Comparison of ENCODE assay signal across 24 cellular contexts in genomic region chr3:27221264-27221932, GRCh38.
"Had no signal": no experiment of that assay in that cellular context is flagged by ENCODE, and none has a peak within 500 bp of the region (broad histone marks: within the 10 kb centered on the region; RNA-seq: fewer than 3 reads in every experiment).

No MANE protein-coding gene starts in this region.

- DNase-seq: kidney glomerular epithelial cell; left cardiac atrium; lower lobe of right lung; mammary epithelial cell; mesenchymal stem cell; naive B cell; natural killer cell; nephron progenitor cell; occipital lobe; right lobe of liver; stimulated activated CD4-positive, alpha-beta T cell treated with anti-CD3 and anti-CD28 coated beads, Interleukin-1b, Interleukin-23, amount 100 ng/mL, for 48 hours; stimulated activated CD4-positive, alpha-beta T cell treated with anti-CD3 and anti-CD28 coated beads, Interleukin-2, amount 100 ng/mL, for 48 hours; stimulated activated CD4-positive, alpha-beta T cell treated with anti-CD3 and anti-CD28 coated beads, Interleukin-4, amount 100 ng/mL, for 4 hours; stimulated activated CD8-positive, alpha-beta memory T cell treated with anti-CD3 and anti-CD28 coated beads, Interleukin-4, amount 100 ng/mL, for 48 hours; stimulated activated naive CD4-positive, alpha-beta T cell treated with Interleukin-2 at 50 U/mL for 16 hours; stimulated activated naive CD8-positive, alpha-beta T cell treated with anti-CD3 and anti-CD28 coated beads, Interleukin-15, amount 100 ng/mL, for 72 hours; substantia nigra; uterus had no signal

- H3K36me3 ChIP-seq: lower lobe of right lung, neural progenitor cell, neutrophil, right atrium auricular region, right lobe of liver, tibial nerve, uterus had no signal

- H3K27ac ChIP-seq: hepatocyte, lower lobe of right lung, neural progenitor cell, neutrophil, right atrium auricular region, right lobe of liver, tibial nerve, uterus had no signal

- H3K9me3 ChIP-seq: lower lobe of right lung, neutrophil, right atrium auricular region, right lobe of liver, tibial nerve, uterus had no signal

- H3K4me3 ChIP-seq: hepatocyte, lower lobe of right lung, neural progenitor cell, right atrium auricular region, right lobe of liver, smooth muscle cell, tibial nerve, uterus had no signal

- H3K27me3 ChIP-seq: hepatocyte, neural progenitor cell, neutrophil, right atrium auricular region, right lobe of liver, tibial nerve, uterus had no signal

- H3K4me1 ChIP-seq: lower lobe of right lung, neural progenitor cell, right lobe of liver, tibial nerve, uterus had no signal
